ENCODE assay signal across 8 cellular contexts in genomic region chr15:75452968-75453702, GRCh38. TPM values are rescaled to one million over a fixed set of nuclear protein-coding genes. Genes with fewer than 3 reads are reported as not detected.
A peak's percentile ranks its signal among the peaks of the same experiment; 100 is the strongest.
DNase-seq lines count a peak whose midpoint lies in the region; ATAC-seq, FAIRE-seq and TF ChIP-seq lines count a peak whose summit lies in the region.

No MANE protein-coding gene starts in this region.

- intact Hi-C loops in left cardiac atrium (cut with DNase I): loop anchor here in 1 of 2 donors (10.0 kb wide), 1 partner anchor 122 kb away; the partner anchor contains the start of gene PTPN9

- TF ChIP-seq POLR2A in Raji (IDR thresholded peaks at IDR 0.05; ENCODE audit: insufficient read depth, low read depth, low read length): peak; percentile 43; the same call in 1 of the 2 replicates

- ATAC-seq in left cardiac atrium: no peak
- ATAC-seq in HG02840 (IDR thresholded peaks at IDR 0.05; ENCODE audit: low FRiP score, unreplicated experiment): no peak

- DNase-seq in C1 segment of cervical spinal cord (lab: John Stamatoyannopoulos, UW) (peak in 11 of 14 donors; percentile 8 to 60 (median 55)), HUDEP-2 (lab: John Stamatoyannopoulos, UW; ENCODE audit: unreplicated experiment in 76 of 76) (peak in 48 of 76 experiments; percentile 4 to 79 (median 42)), left cardiac atrium (peak; percentile 56), retina (peak; percentile 67), urothelium cell line (ENCODE audit: low spot score) (no peak)
- peak; percentile 81 for DNase-seq in activated naive CD4-positive, alpha-beta T cell treated with anti-CD3 and anti-CD28 coated beads, Interleukin-2, amount 50 U/mL, for 16 hours

- no peak for FAIRE-seq in urothelium cell line (lab: Jason Lieb, UNC)

RNA-seq across cellular contexts. Expression of gene SIN3A, which starts 1.6 kb away (rescaled TPM):
- total RNA-seq in left cardiac atrium: 10 to 100 TPM; 32.3 to 37.2 TPM
